In genomic region chr2:207847098-207847806, GRCh38 we compare ENCODE assay signal across 1 cellular context.
TF ChIP-seq lines count a peak whose summit lies in the region.

No MANE protein-coding gene starts in this region.

TF ChIP-seq in HepG2, 621 proteins besides CTCF, POLR2A, EP300 and RAD21 (continued from another document and continues in another):
- TF ChIP-seq FUBP1 (CRISPR knock-in tag; IDR thresholded peaks at IDR 0.05; ENCODE audit: borderline replicate concordance), result no peak
- no peak; the same call in 1 of the 2 replicates for TF ChIP-seq ATF7-NPFF (CRISPR knock-in tag; IDR thresholded peaks at IDR 0.05; ENCODE audit: low read depth)
- peak; percentile 84 for TF ChIP-seq CREM (IDR thresholded peaks at IDR 0.05)
- no peak for TF ChIP-seq CREM (CRISPR knock-in tag; IDR thresholded peaks at IDR 0.05)
- peak; percentile 34; the same call in 1 of the 2 replicates for TF ChIP-seq MIER2 (CRISPR knock-in tag; IDR thresholded peaks at IDR 0.05)
- TF ChIP-seq KAT2B (IDR thresholded peaks at IDR 0.05; ENCODE audit: borderline replicate concordance, low read depth, low read length), result no peak
- no peak for TF ChIP-seq AGO2 (optimal IDR thresholded peaks at IDR 0.05; ENCODE audit: low read depth, low read length)
- TF ChIP-seq SIX4 (CRISPR knock-in tag; IDR thresholded peaks at IDR 0.05), result peak; percentile 81
- TF ChIP-seq KLF16 (CRISPR knock-in tag; IDR thresholded peaks at IDR 0.05), result peak in 1 of 2 experiments; percentile 56; a peak in 2 of 4 replicates
- no peak for TF ChIP-seq ATF7 (IDR thresholded peaks at IDR 0.05)
- no peak for TF ChIP-seq ATF7 (CRISPR knock-in tag; IDR thresholded peaks at IDR 0.05)
- 0 out of 2 replicates have a peak, but pooled peaks have one; percentile 16 for TF ChIP-seq TAF1 (CRISPR knock-in tag; IDR thresholded peaks at IDR 0.05)
- TF ChIP-seq FOXO1 (CRISPR knock-in tag; IDR thresholded peaks at IDR 0.05), result peak; percentile 94
- TF ChIP-seq, protein P1, sequence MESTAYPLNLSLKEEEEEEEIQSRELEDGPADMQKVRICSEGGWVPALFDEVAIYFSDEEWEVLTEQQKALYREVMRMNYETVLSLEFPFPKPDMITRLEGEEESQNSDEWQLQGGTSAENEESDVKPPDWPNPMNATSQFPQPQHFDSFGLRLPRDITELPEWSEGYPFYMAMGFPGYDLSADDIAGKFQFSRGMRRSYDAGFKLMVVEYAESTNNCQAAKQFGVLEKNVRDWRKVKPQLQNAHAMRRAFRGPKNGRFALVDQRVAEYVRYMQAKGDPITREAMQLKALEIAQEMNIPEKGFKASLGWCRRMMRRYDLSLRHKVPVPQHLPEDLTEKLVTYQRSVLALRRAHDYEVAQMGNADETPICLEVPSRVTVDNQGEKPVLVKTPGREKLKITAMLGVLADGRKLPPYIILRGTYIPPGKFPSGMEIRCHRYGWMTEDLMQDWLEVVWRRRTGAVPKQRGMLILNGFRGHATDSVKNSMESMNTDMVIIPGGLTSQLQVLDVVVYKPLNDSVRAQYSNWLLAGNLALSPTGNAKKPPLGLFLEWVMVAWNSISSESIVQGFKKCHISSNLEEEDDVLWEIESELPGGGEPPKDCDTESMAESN (CRISPR knock-in tag; conservative IDR thresholded peaks at IDR 0.05), result no peak
- peak; percentile 60; the same call in 1 of the 2 replicates for TF ChIP-seq MTF1 (CRISPR knock-in tag; IDR thresholded peaks at IDR 0.05)
- 0 out of 2 replicates have a peak, but pooled peaks have one; percentile 45 for TF ChIP-seq ZNF292 (CRISPR knock-in tag; IDR thresholded peaks at IDR 0.05; ENCODE audit: borderline replicate concordance, low read depth)
- no peak for TF ChIP-seq SMYD3 (CRISPR knock-in tag; IDR thresholded peaks at IDR 0.05)
- TF ChIP-seq ZNF446 (CRISPR knock-in tag; IDR thresholded peaks at IDR 0.05), result no peak
- TF ChIP-seq ZNF644 (CRISPR knock-in tag; IDR thresholded peaks at IDR 0.05; ENCODE audit: low read depth), result peak; percentile 94
- peak; percentile 38; the same call in 1 of the 2 replicates for TF ChIP-seq STAG1 (CRISPR knock-in tag; IDR thresholded peaks at IDR 0.05)
- TF ChIP-seq ZNF331 (CRISPR knock-in tag; IDR thresholded peaks at IDR 0.05), result peak; percentile 43
- no peak for TF ChIP-seq ZNF550 (CRISPR knock-in tag; IDR thresholded peaks at IDR 0.05; ENCODE audit: borderline replicate concordance)
- no peak for TF ChIP-seq DR1 (CRISPR knock-in tag; IDR thresholded peaks at IDR 0.05)
- TF ChIP-seq GATA4 (IDR thresholded peaks at IDR 0.05; ENCODE audit: borderline replicate concordance, low read depth), result peak; percentile 85; the same call in 1 of the 2 replicates
- TF ChIP-seq RCOR2 (CRISPR knock-in tag; IDR thresholded peaks at IDR 0.05), result no peak; the same call in 1 of the 2 replicates
- no peak for TF ChIP-seq ZNF749 (CRISPR knock-in tag; IDR thresholded peaks at IDR 0.05; ENCODE audit: borderline replicate concordance)
- TF ChIP-seq, protein P2, sequence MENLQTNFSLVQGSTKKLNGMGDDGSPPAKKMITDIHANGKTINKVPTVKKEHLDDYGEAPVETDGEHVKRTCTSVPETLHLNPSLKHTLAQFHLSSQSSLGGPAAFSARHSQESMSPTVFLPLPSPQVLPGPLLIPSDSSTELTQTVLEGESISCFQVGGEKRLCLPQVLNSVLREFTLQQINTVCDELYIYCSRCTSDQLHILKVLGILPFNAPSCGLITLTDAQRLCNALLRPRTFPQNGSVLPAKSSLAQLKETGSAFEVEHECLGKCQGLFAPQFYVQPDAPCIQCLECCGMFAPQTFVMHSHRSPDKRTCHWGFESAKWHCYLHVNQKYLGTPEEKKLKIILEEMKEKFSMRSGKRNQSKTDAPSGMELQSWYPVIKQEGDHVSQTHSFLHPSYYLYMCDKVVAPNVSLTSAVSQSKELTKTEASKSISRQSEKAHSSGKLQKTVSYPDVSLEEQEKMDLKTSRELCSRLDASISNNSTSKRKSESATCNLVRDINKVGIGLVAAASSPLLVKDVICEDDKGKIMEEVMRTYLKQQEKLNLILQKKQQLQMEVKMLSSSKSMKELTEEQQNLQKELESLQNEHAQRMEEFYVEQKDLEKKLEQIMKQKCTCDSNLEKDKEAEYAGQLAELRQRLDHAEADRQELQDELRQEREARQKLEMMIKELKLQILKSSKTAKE (CRISPR knock-in tag; IDR thresholded peaks at IDR 0.05; ENCODE audit: borderline replicate concordance), result peak; percentile 73; the same call in 1 of the 2 replicates
- TF ChIP-seq FOXA1 (IDR thresholded peaks at IDR 0.05), result no peak
- peak; percentile 88 for TF ChIP-seq FOXA1 (CRISPR knock-in tag; IDR thresholded peaks at IDR 0.05)
- TF ChIP-seq, protein P3, sequence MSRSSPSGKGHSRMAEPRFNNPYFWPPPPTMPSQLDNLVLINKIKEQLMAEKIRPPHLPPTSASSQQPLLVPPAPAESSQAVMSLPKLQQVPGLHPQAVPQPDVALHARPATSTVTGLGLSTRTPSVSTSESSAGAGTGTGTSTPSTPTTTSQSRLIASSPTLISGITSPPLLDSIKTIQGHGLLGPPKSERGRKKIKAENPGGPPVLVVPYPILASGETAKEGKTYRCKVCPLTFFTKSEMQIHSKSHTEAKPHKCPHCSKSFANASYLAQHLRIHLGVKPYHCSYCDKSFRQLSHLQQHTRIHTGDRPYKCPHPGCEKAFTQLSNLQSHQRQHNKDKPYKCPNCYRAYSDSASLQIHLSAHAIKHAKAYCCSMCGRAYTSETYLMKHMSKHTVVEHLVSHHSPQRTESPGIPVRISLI (CRISPR knock-in tag; IDR thresholded peaks at IDR 0.05; ENCODE audit: borderline replicate concordance), result 0 out of 2 replicates have a peak, but pooled peaks have one; percentile 20
- TF ChIP-seq, protein P4, sequence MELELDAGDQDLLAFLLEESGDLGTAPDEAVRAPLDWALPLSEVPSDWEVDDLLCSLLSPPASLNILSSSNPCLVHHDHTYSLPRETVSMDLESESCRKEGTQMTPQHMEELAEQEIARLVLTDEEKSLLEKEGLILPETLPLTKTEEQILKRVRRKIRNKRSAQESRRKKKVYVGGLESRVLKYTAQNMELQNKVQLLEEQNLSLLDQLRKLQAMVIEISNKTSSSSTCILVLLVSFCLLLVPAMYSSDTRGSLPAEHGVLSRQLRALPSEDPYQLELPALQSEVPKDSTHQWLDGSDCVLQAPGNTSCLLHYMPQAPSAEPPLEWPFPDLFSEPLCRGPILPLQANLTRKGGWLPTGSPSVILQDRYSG (CRISPR knock-in tag; IDR thresholded peaks at IDR 0.05), result no peak
- 0 out of 2 replicates have a peak, but pooled peaks have one; percentile 3 for TF ChIP-seq ZNF629 (CRISPR knock-in tag; conservative IDR thresholded peaks at IDR 0.05)
- TF ChIP-seq GABPA (IDR thresholded peaks at IDR 0.05; ENCODE audit: low read depth, low read length), result no peak
- TF ChIP-seq GABPA (CRISPR knock-in tag; IDR thresholded peaks at IDR 0.05; ENCODE audit: low read depth), result peak; percentile 52; the same call in 1 of the 2 replicates
- TF ChIP-seq ZNF703 (CRISPR knock-in tag; IDR thresholded peaks at IDR 0.05; ENCODE audit: borderline replicate concordance), result peak; percentile 53; the same call in 1 of the 2 replicates
- peak; percentile 72 for TF ChIP-seq ZNF614 (CRISPR knock-in tag; IDR thresholded peaks at IDR 0.05; ENCODE audit: borderline replicate concordance)
- TF ChIP-seq MED13 (CRISPR knock-in tag; IDR thresholded peaks at IDR 0.05), result peak; percentile 79; the same call in 1 of the 2 replicates
- TF ChIP-seq ARID4A (CRISPR knock-in tag; IDR thresholded peaks at IDR 0.05; ENCODE audit: borderline replicate concordance), result peak; percentile 12; the same call in 1 of the 2 replicates
- TF ChIP-seq CCAR2 (optimal IDR thresholded peaks at IDR 0.05; ENCODE audit: low read depth, low read length), result no peak
- TF ChIP-seq, protein P5, sequence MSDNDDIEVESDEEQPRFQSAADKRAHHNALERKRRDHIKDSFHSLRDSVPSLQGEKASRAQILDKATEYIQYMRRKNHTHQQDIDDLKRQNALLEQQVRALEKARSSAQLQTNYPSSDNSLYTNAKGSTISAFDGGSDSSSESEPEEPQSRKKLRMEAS (IDR thresholded peaks at IDR 0.05), result peak; percentile 55
- peak; percentile 59; the same call in 1 of the 2 replicates for TF ChIP-seq RBFOX2 (IDR thresholded peaks at IDR 0.05; ENCODE audit: low read depth, low read length)
- TF ChIP-seq ZKSCAN5 (CRISPR knock-in tag; IDR thresholded peaks at IDR 0.05), result no peak
- no peak for TF ChIP-seq PTBP1 (IDR thresholded peaks at IDR 0.05; ENCODE audit: low read depth, low read length, poor library complexity, severe bottlenecking)
- no peak; the same call in 1 of the 2 replicates for TF ChIP-seq SIN3A (IDR thresholded peaks at IDR 0.05; ENCODE audit: borderline replicate concordance, low read depth, low read length)
- TF ChIP-seq, protein P6, sequence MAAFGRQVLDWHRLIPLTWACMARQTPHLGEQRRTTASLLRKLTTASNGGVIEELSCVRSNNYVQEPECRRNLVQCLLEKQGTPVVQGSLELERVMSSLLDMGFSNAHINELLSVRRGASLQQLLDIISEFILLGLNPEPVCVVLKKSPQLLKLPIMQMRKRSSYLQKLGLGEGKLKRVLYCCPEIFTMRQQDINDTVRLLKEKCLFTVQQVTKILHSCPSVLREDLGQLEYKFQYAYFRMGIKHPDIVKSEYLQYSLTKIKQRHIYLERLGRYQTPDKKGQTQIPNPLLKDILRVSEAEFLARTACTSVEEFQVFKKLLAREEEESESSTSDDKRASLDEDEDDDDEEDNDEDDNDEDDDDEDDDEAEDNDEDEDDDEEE (CRISPR knock-in tag; IDR thresholded peaks at IDR 0.05), result no peak
- no peak for TF ChIP-seq THYN1 (CRISPR knock-in tag; IDR thresholded peaks at IDR 0.05; ENCODE audit: borderline replicate concordance, low read depth)
- TF ChIP-seq SATB2 (CRISPR knock-in tag; IDR thresholded peaks at IDR 0.05), result 0 out of 2 replicates have a peak, but pooled peaks have one; percentile 15
- TF ChIP-seq, protein P7, sequence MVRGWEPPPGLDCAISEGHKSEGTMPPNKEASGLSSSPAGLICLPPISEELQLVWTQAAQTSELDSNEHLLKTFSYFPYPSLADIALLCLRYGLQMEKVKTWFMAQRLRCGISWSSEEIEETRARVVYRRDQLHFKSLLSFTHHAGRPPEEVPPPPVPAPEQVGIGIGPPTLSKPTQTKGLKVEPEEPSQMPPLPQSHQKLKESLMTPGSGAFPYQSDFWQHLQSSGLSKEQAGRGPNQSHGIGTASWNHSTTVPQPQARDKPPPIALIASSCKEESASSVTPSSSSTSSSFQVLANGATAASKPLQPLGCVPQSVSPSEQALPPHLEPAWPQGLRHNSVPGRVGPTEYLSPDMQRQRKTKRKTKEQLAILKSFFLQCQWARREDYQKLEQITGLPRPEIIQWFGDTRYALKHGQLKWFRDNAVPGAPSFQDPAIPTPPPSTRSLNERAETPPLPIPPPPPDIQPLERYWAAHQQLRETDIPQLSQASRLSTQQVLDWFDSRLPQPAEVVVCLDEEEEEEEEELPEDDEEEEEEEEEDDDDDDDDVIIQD (CRISPR knock-in tag; IDR thresholded peaks at IDR 0.05; ENCODE audit: low read depth), result peak; percentile 82; the same call in 1 of the 2 replicates
- TF ChIP-seq ZNF441 (CRISPR knock-in tag; IDR thresholded peaks at IDR 0.05; ENCODE audit: borderline replicate concordance), result 0 out of 2 replicates have a peak, but pooled peaks have one; percentile 15
- TF ChIP-seq PHF8 (CRISPR knock-in tag; IDR thresholded peaks at IDR 0.05), result 0 out of 2 replicates have a peak, but pooled peaks have one; percentile 5
- TF ChIP-seq SP5 (CRISPR knock-in tag; IDR thresholded peaks at IDR 0.05; ENCODE audit: borderline replicate concordance, low read depth), result peak; percentile 75
